ENCODE assay signal across 1 cellular context in genomic region chr11:129286813-129287212, GRCh38.
TF ChIP-seq lines count a peak whose summit lies in the region.

No MANE protein-coding gene starts in this region.

TF ChIP-seq in IMR-90, 13 proteins besides CTCF, POLR2A, EP300 and RAD21 (continued from another document):
- TF ChIP-seq MAZ (IDR thresholded peaks at IDR 0.05; ENCODE audit: borderline replicate concordance, low read depth, low read length) (no peak), CEBPB (IDR thresholded peaks at IDR 0.05; ENCODE audit: low read depth, low read length) (no peak), RCOR1 (IDR thresholded peaks at IDR 0.05; ENCODE audit: insufficient replicate concordance, low read length) (no peak), NFE2L2 (IDR thresholded peaks at IDR 0.05; ENCODE audit: low read depth, low read length) (no peak)
